In the genomic region with DNA sequence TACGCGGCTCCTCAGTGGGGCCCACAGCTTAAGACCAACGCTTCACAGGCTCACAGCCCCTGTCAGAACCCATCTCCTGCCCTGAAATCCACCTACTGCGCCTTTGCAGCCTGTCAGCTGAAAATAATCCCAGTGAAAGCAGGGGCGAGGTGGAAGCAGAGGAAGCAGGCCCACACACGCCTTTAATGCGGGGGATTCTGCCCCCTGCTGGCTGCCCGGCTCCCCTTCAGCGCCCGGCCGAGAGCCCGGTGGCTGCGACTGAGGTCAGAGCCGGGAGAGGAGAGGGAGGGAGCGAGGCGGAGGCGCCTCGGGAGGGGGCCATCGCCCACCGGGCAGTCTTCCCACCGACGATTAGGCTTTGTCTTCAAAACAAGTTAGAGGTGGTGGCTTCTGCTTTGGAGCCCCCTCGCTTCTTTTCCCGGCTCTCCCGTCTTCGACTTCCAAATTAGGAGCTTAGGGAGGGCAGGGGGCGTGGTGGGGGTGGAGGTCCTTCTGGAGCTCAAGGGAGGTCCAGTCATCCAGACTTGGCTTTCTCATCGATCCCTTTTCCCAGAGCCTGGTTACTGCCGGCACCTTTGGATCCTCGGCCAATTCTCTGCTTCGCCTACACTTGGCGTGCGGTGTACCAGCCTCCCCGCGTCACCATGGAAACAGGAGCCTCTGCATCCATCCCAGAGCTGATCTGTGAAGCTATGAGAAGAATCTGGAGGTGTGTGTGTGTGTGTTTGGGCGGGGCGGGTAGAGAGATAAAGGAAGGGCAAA, we compare ENCODE assay signal across 1 cellular context.
TF ChIP-seq lines count a peak whose summit lies in the region.

No MANE protein-coding gene starts in this region.

TF ChIP-seq in K562, 482 proteins besides CTCF, POLR2A, EP300 and RAD21 (continued from another document):
- TF ChIP-seq, protein P1, sequence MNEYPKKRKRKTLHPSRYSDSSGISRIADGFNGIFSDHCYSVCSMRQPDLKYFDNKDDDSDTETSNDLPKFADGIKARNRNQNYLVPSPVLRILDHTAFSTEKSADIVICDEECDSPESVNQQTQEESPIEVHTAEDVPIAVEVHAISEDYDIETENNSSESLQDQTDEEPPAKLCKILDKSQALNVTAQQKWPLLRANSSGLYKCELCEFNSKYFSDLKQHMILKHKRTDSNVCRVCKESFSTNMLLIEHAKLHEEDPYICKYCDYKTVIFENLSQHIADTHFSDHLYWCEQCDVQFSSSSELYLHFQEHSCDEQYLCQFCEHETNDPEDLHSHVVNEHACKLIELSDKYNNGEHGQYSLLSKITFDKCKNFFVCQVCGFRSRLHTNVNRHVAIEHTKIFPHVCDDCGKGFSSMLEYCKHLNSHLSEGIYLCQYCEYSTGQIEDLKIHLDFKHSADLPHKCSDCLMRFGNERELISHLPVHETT (CRISPR knock-in tag; conservative IDR thresholded peaks at IDR 0.05 in 1 of 2, IDR thresholded peaks at IDR 0.05 in 1 of 2) = no peak
- TF ChIP-seq NEUROD1 (IDR thresholded peaks at IDR 0.05; ENCODE audit: borderline replicate concordance, low read depth, low read length, partially characterized antibody) (no peak), ARID2 (IDR thresholded peaks at IDR 0.05) (peak; percentile 87), SMC3 (conservative IDR thresholded peaks at IDR 0.05; ENCODE audit: insufficient read depth, low read depth, low read length) (peak; percentile 89), ZNF324 (CRISPR knock-in tag; IDR thresholded peaks at IDR 0.05) (no peak), ZNF699 (CRISPR knock-in tag; IDR thresholded peaks at IDR 0.05; ENCODE audit: insufficient replicate concordance) (no peak), PRPF4 (IDR thresholded peaks at IDR 0.05; ENCODE audit: insufficient read depth, low read depth, low read length, poor library complexity, severe bottlenecking) (no peak), ATF1 (CRISPR knock-in tag; IDR thresholded peaks at IDR 0.05) (no peak), ATF1 (tag; IDR thresholded peaks at IDR 0.05) (no peak), CBFB (CRISPR knock-in tag; IDR thresholded peaks at IDR 0.05) (no peak)
- TF ChIP-seq, protein P2, sequence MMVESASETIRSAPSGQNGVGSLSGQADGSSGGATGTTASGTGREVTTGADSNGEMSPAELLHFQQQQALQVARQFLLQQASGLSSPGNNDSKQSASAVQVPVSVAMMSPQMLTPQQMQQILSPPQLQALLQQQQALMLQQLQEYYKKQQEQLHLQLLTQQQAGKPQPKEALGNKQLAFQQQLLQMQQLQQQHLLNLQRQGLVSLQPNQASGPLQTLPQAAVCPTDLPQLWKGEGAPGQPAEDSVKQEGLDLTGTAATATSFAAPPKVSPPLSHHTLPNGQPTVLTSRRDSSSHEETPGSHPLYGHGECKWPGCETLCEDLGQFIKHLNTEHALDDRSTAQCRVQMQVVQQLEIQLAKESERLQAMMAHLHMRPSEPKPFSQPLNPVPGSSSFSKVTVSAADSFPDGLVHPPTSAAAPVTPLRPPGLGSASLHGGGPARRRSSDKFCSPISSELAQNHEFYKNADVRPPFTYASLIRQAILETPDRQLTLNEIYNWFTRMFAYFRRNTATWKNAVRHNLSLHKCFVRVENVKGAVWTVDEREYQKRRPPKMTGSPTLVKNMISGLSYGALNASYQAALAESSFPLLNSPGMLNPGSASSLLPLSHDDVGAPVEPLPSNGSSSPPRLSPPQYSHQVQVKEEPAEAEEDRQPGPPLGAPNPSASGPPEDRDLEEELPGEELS (CRISPR knock-in tag; IDR thresholded peaks at IDR 0.05; ENCODE audit: borderline replicate concordance) = no peak
- TF ChIP-seq, protein P3, sequence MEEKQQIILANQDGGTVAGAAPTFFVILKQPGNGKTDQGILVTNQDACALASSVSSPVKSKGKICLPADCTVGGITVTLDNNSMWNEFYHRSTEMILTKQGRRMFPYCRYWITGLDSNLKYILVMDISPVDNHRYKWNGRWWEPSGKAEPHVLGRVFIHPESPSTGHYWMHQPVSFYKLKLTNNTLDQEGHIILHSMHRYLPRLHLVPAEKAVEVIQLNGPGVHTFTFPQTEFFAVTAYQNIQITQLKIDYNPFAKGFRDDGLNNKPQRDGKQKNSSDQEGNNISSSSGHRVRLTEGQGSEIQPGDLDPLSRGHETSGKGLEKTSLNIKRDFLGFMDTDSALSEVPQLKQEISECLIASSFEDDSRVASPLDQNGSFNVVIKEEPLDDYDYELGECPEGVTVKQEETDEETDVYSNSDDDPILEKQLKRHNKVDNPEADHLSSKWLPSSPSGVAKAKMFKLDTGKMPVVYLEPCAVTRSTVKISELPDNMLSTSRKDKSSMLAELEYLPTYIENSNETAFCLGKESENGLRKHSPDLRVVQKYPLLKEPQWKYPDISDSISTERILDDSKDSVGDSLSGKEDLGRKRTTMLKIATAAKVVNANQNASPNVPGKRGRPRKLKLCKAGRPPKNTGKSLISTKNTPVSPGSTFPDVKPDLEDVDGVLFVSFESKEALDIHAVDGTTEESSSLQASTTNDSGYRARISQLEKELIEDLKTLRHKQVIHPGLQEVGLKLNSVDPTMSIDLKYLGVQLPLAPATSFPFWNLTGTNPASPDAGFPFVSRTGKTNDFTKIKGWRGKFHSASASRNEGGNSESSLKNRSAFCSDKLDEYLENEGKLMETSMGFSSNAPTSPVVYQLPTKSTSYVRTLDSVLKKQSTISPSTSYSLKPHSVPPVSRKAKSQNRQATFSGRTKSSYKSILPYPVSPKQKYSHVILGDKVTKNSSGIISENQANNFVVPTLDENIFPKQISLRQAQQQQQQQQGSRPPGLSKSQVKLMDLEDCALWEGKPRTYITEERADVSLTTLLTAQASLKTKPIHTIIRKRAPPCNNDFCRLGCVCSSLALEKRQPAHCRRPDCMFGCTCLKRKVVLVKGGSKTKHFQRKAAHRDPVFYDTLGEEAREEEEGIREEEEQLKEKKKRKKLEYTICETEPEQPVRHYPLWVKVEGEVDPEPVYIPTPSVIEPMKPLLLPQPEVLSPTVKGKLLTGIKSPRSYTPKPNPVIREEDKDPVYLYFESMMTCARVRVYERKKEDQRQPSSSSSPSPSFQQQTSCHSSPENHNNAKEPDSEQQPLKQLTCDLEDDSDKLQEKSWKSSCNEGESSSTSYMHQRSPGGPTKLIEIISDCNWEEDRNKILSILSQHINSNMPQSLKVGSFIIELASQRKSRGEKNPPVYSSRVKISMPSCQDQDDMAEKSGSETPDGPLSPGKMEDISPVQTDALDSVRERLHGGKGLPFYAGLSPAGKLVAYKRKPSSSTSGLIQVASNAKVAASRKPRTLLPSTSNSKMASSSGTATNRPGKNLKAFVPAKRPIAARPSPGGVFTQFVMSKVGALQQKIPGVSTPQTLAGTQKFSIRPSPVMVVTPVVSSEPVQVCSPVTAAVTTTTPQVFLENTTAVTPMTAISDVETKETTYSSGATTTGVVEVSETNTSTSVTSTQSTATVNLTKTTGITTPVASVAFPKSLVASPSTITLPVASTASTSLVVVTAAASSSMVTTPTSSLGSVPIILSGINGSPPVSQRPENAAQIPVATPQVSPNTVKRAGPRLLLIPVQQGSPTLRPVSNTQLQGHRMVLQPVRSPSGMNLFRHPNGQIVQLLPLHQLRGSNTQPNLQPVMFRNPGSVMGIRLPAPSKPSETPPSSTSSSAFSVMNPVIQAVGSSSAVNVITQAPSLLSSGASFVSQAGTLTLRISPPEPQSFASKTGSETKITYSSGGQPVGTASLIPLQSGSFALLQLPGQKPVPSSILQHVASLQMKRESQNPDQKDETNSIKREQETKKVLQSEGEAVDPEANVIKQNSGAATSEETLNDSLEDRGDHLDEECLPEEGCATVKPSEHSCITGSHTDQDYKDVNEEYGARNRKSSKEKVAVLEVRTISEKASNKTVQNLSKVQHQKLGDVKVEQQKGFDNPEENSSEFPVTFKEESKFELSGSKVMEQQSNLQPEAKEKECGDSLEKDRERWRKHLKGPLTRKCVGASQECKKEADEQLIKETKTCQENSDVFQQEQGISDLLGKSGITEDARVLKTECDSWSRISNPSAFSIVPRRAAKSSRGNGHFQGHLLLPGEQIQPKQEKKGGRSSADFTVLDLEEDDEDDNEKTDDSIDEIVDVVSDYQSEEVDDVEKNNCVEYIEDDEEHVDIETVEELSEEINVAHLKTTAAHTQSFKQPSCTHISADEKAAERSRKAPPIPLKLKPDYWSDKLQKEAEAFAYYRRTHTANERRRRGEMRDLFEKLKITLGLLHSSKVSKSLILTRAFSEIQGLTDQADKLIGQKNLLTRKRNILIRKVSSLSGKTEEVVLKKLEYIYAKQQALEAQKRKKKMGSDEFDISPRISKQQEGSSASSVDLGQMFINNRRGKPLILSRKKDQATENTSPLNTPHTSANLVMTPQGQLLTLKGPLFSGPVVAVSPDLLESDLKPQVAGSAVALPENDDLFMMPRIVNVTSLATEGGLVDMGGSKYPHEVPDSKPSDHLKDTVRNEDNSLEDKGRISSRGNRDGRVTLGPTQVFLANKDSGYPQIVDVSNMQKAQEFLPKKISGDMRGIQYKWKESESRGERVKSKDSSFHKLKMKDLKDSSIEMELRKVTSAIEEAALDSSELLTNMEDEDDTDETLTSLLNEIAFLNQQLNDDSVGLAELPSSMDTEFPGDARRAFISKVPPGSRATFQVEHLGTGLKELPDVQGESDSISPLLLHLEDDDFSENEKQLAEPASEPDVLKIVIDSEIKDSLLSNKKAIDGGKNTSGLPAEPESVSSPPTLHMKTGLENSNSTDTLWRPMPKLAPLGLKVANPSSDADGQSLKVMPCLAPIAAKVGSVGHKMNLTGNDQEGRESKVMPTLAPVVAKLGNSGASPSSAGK (IDR thresholded peaks at IDR 0.05) = no peak
- TF ChIP-seq, protein P4, sequence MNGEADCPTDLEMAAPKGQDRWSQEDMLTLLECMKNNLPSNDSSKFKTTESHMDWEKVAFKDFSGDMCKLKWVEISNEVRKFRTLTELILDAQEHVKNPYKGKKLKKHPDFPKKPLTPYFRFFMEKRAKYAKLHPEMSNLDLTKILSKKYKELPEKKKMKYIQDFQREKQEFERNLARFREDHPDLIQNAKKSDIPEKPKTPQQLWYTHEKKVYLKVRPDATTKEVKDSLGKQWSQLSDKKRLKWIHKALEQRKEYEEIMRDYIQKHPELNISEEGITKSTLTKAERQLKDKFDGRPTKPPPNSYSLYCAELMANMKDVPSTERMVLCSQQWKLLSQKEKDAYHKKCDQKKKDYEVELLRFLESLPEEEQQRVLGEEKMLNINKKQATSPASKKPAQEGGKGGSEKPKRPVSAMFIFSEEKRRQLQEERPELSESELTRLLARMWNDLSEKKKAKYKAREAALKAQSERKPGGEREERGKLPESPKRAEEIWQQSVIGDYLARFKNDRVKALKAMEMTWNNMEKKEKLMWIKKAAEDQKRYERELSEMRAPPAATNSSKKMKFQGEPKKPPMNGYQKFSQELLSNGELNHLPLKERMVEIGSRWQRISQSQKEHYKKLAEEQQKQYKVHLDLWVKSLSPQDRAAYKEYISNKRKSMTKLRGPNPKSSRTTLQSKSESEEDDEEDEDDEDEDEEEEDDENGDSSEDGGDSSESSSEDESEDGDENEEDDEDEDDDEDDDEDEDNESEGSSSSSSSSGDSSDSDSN (IDR thresholded peaks at IDR 0.05; ENCODE audit: borderline replicate concordance in 1 of 2, low read depth in 2 of 2, low read length in 2 of 2) = 0 out of 4 replicates have a peak, but pooled peaks of 1 of the 2 experiments have one; percentile 33
- TF ChIP-seq, protein P5, sequence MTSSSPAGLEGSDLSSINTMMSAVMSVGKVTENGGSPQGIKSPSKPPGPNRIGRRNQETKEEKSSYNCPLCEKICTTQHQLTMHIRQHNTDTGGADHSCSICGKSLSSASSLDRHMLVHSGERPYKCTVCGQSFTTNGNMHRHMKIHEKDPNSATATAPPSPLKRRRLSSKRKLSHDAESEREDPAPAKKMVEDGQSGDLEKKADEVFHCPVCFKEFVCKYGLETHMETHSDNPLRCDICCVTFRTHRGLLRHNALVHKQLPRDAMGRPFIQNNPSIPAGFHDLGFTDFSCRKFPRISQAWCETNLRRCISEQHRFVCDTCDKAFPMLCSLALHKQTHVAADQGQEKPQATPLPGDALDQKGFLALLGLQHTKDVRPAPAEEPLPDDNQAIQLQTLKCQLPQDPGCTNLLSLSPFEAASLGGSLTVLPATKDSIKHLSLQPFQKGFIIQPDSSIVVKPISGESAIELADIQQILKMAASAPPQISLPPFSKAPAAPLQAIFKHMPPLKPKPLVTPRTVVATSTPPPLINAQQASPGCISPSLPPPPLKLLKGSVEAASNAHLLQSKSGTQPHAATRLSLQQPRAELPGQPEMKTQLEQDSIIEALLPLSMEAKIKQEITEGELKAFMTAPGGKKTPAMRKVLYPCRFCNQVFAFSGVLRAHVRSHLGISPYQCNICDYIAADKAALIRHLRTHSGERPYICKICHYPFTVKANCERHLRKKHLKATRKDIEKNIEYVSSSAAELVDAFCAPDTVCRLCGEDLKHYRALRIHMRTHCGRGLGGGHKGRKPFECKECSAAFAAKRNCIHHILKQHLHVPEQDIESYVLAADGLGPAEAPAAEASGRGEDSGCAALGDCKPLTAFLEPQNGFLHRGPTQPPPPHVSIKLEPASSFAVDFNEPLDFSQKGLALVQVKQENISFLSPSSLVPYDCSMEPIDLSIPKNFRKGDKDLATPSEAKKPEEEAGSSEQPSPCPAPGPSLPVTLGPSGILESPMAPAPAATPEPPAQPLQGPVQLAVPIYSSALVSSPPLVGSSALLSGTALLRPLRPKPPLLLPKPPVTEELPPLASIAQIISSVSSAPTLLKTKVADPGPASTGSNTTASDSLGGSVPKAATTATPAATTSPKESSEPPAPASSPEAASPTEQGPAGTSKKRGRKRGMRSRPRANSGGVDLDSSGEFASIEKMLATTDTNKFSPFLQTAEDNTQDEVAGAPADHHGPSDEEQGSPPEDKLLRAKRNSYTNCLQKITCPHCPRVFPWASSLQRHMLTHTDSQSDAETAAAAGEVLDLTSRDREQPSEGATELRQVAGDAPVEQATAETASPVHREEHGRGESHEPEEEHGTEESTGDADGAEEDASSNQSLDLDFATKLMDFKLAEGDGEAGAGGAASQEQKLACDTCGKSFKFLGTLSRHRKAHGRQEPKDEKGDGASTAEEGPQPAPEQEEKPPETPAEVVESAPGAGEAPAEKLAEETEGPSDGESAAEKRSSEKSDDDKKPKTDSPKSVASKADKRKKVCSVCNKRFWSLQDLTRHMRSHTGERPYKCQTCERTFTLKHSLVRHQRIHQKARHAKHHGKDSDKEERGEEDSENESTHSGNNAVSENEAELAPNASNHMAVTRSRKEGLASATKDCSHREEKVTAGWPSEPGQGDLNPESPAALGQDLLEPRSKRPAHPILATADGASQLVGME (CRISPR knock-in tag; IDR thresholded peaks at IDR 0.05) = no peak
